22 cellular contexts compared by ENCODE assay signal in genomic region chr12:128763395-128763794, GRCh38.
DNase-seq lines count a peak whose midpoint lies in the region; ATAC-seq and TF ChIP-seq lines count a peak whose summit lies in the region.
"Had no signal": no experiment of that assay in that cellular context is flagged by ENCODE, and none has a peak within 500 bp of the region (broad histone marks: within the 10 kb centered on the region; RNA-seq: fewer than 3 reads in every experiment).

No MANE protein-coding gene starts in this region.

- POLR2A ChIA-PET in CD8-positive, alpha-beta T cell (lab: Charles Lee), result no interaction called here
- POLR2A ChIA-PET in T-cell (lab: Charles Lee), result no interaction called here
- POLR2A ChIA-PET in naive thymus-derived CD4-positive, alpha-beta T cell (lab: Charles Lee), result no interaction called here

- H3K4me3 Mint-ChIP-seq in CD8-positive, alpha-beta T cell, result no peak overlapping the region
- no peak overlapping the region for H3K4me3 Mint-ChIP-seq in T-cell
- no peak overlapping the region for H3K4me3 Mint-ChIP-seq in naive thymus-derived CD4-positive, alpha-beta T cell
- H3K4me3 Mint-ChIP-seq: H9 had no signal

- H3K36me3 ChIP-seq in CD8-positive, alpha-beta T cell (ENCODE audit: insufficient read depth, low read length), result no peaks in the 10 kb centered on the region
- H3K36me3 ChIP-seq in naive thymus-derived CD4-positive, alpha-beta T cell (ENCODE audit: control insufficient read depth in 2 of 3, insufficient read depth in 3 of 3, low read length in 3 of 3), result no peaks in the 10 kb centered on the region
- H3K36me3 ChIP-seq: Peyer's patch had no signal

- H3K9me3 Mint-ChIP-seq in CD8-positive, alpha-beta T cell, result no peaks in the 10 kb centered on the region
- no peaks in the 10 kb centered on the region for H3K9me3 Mint-ChIP-seq in T-cell
- H3K9me3 Mint-ChIP-seq in naive thymus-derived CD4-positive, alpha-beta T cell, result no peaks in the 10 kb centered on the region
- H3K9me3 Mint-ChIP-seq: H9 had no signal

- CTCF ChIA-PET in CD8-positive, alpha-beta T cell (lab: Charles Lee), result no interaction called here
- CTCF ChIA-PET in T-cell (lab: Charles Lee), result no interaction called here
- CTCF ChIA-PET in naive thymus-derived CD4-positive, alpha-beta T cell (lab: Charles Lee), result no interaction called here

- H3K4me1 ChIP-seq in CD8-positive, alpha-beta T cell (ENCODE audit: insufficient read depth, low read length), result no peaks in the 10 kb centered on the region
- H3K4me1 ChIP-seq in naive thymus-derived CD4-positive, alpha-beta T cell (ENCODE audit: control insufficient read depth in 2 of 2, insufficient read depth in 2 of 2, low read length in 2 of 2), result no peaks in the 10 kb centered on the region
- H3K4me1 ChIP-seq: Peyer's patch had no signal

- H3K9me3 ChIP-seq in CD8-positive, alpha-beta T cell (ENCODE audit: low read length), result no peaks in the 10 kb centered on the region
- H3K9me3 ChIP-seq in naive thymus-derived CD4-positive, alpha-beta T cell (ENCODE audit: control insufficient read depth in 2 of 3, low read length in 3 of 3), result no peaks in the 10 kb centered on the region
- H3K9me3 ChIP-seq: Peyer's patch, SK-N-SH had no signal

- ATAC-seq in CD8-positive, alpha-beta T cell, result peak; percentile 64
- ATAC-seq in T-cell (replicated peaks in 1 of 4) (peak in 2 of 4 experiments; percentile 50 to 67), GM19035 (IDR thresholded peaks at IDR 0.05; ENCODE audit: unreplicated experiment) (no peak)
- peak; percentile 90 for ATAC-seq in naive thymus-derived CD4-positive, alpha-beta T cell

- H3K27me3 ChIP-seq in CD8-positive, alpha-beta T cell (ENCODE audit: insufficient read depth, low read length), result no peaks in the 10 kb centered on the region
- peaks cover 0 to 4% of the 10 kb centered on the region in 2 donors for H3K27me3 ChIP-seq in naive thymus-derived CD4-positive, alpha-beta T cell (ENCODE audit: control insufficient read depth in 2 of 2, insufficient read depth in 2 of 2, low read length in 2 of 2)
- H3K27me3 ChIP-seq: Peyer's patch had no signal

- no peak overlapping the region for H3K27ac ChIP-seq in CD8-positive, alpha-beta T cell (ENCODE audit: low read depth, low read length)
- no peak overlapping the region for H3K27ac ChIP-seq in naive thymus-derived CD4-positive, alpha-beta T cell (ENCODE audit: low read depth, low read length)
- H3K27ac ChIP-seq: Peyer's patch had no signal

- peaks cover 15% of the 10 kb centered on the region for H3K27me3 Mint-ChIP-seq in CD8-positive, alpha-beta T cell (ENCODE audit: low read depth)
- H3K27me3 Mint-ChIP-seq in T-cell, result peaks cover 15 to 26% of the 10 kb centered on the region in 2 donors
- H3K27me3 Mint-ChIP-seq in naive thymus-derived CD4-positive, alpha-beta T cell, result peaks cover 0 to 35% (median 15%) of the 10 kb centered on the region in 5 donors

- H3K4me1 Mint-ChIP-seq in CD8-positive, alpha-beta T cell (ENCODE audit: low read depth), result no peaks in the 10 kb centered on the region
- peaks cover 0 to 6% (median 5%) of the 10 kb centered on the region in 3 donors for H3K4me1 Mint-ChIP-seq in T-cell
- peaks cover 0 to 6% (median 0%) of the 10 kb centered on the region in 7 donors for H3K4me1 Mint-ChIP-seq in naive thymus-derived CD4-positive, alpha-beta T cell

- no peak for TF ChIP-seq CTCF in CD8-positive, alpha-beta T cell (IDR thresholded peaks at IDR 0.05)

- no peak overlapping the region for H3K27ac Mint-ChIP-seq in CD8-positive, alpha-beta T cell
- no peak overlapping the region for H3K27ac Mint-ChIP-seq in T-cell
- no peak overlapping the region for H3K27ac Mint-ChIP-seq in naive thymus-derived CD4-positive, alpha-beta T cell
- H3K27ac Mint-ChIP-seq: H9 had no signal

- H3K4me3 ChIP-seq in CD8-positive, alpha-beta T cell (ENCODE audit: low read depth, low read length), result no peak overlapping the region
- H3K4me3 ChIP-seq in naive thymus-derived CD4-positive, alpha-beta T cell (ENCODE audit: low read length), result no peak overlapping the region
- H3K4me3 ChIP-seq: Peyer's patch had no signal

- DNase-seq in CD8-positive, alpha-beta T cell, result peak in 3 of 7 experiments; percentile 13 to 28 (median 18)
- peak; percentile 61 for DNase-seq in Daoy (ENCODE audit: low read depth)
- peak in 21 of 34 experiments; percentile 4 to 53 (median 27) for DNase-seq in T-cell
- no peak for DNase-seq in naive thymus-derived CD4-positive, alpha-beta T cell
- no peak for DNase-seq in stimulated activated naive CD4-positive, alpha-beta T cell (lab: John Stamatoyannopoulos, UW)
- DNase-seq in activated CD4-positive, alpha-beta T cell treated with anti-CD3 and anti-CD28 coated beads for 1 hour, result no peak
- no peak for DNase-seq in SW480 (ENCODE audit: low spot score)
- DNase-seq: ACHN, C1 segment of cervical spinal cord, DMS79, H9, IMR-90, Karpas-422, NCI-H1105, NCI-H1694, NCI-H2081 treated with DMSO at 0.1 percent for 48 hours, NCI-H526, Peyer's patch, Right ventricle myocardium superior, SK-N-SH, T-helper 1 cell had no signal

- H3K36me3 Mint-ChIP-seq in CD8-positive, alpha-beta T cell, result no peaks in the 10 kb centered on the region
- no peaks in the 10 kb centered on the region for H3K36me3 Mint-ChIP-seq in T-cell
- no peaks in the 10 kb centered on the region for H3K36me3 Mint-ChIP-seq in naive thymus-derived CD4-positive, alpha-beta T cell

- intact Hi-C loops in CD8-positive, alpha-beta T cell (cut with DNase I, micrococcal nuclease), result no loop called here
- intact Hi-C loops in naive thymus-derived CD4-positive, alpha-beta T cell (cut with micrococcal nuclease), result no loop called here

Comparison
In these comparisons a context has a peak if more than half of its experiments do, and no peak if none do; other contexts are left out.
1. DNase-seq: peak in Daoy (single experiment) and T-cell (21 of 34); none in naive thymus-derived CD4-positive, alpha-beta T cell (0 of 9), stimulated activated naive CD4-positive, alpha-beta T cell (0 of 6), activated CD4-positive, alpha-beta T cell treated with anti-CD3 and anti-CD28 coated beads for 1 hour (single experiment) and SW480 (single experiment).